8 cellular contexts compared by ENCODE assay signal in the genomic region with DNA sequence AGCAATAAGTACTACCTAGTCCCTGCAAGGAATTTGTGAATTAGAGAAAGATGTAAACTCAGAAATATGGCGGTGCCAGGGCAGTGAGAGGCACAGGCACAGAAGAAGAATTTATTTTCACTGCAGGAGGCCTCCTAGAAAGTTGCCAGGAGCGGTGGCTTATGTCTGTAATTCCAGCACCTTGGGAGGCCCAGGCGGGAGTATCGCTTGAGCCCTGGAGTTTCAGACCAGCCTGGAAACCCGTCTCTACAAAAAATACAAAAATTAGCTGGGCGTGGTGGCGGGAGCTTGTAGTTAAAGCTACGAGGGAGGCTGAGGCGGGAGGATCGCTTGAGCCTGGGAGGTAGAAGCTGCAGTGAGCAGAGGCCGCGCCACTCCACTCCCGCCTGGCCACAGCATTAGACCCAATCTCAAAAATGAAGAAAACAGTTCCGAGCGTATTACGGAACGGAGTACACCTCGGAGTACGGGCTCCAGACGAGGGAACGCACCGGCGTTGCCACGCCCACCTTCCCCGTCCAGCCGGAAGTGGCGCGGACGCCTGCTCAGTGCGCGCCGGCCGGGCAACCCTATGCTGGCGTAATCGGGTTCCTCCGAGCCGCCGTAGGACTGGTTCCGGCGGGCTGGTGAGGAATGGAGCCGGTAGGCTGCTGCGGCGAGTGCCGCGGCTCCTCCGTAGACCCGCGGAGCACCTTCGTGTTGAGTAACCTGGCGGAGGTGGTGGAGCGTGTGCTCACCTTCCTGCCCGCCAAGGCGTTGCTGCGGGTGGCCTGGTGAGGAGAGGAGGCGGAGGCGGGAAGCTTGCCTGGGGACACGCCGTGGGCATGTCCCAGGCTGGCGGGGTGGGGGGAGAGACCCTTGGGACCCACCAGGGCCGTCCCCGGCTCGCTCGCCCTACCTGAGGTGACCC. TPM values are rescaled to one million over a fixed set of nuclear protein-coding genes. Genes with fewer than 3 reads are reported as not detected.
DNase-seq lines count a peak whose midpoint lies in the region; ATAC-seq and TF ChIP-seq lines count a peak whose summit lies in the region.

A gene (plus strand): TSS at position 548 of the 910 bp plus-strand sequence. CDS start 86 bp downstream, at position 634.

- peak; percentile 81 for DNase-seq in DMS53 treated with DMSO at 0.1 percent for 48 hours (lab: John Stamatoyannopoulos, UW; ENCODE audit: unreplicated experiment)
- DNase-seq in Panc1 (ENCODE audit: low read depth, low spot score), result peak; percentile 67
- peak; percentile 95 to 96 for DNase-seq in activated T-cell treated with anti-CD3 and anti-CD28 coated beads, Interleukin-2, amount 50 U/mL, for 72 hours
- peak; percentile 95 for DNase-seq in esophagus muscularis mucosa (ENCODE audit: extremely low spot score)
- DNase-seq in myocyte (ENCODE audit: low read depth), result peak; percentile 91
- DNase-seq in stimulated activated CD8-positive, alpha-beta memory T cell treated with anti-CD3 and anti-CD28 coated beads, Interleukin-7, amount 100 ng/mL, for 4 hours (ENCODE audit: low read depth in 2 of 2), result peak; percentile 75 to 84

- peak within 1 kb of the TSS; percentile 93 to 99 for H3K4me3 Mint-ChIP-seq in activated T-cell treated with anti-CD3 and anti-CD28 coated beads, Interleukin-2, amount 50 U/mL, for 72 hours

- BruUV-seq in Panc1 (replicated peaks; lab: Mats Ljungman, UMichigan), result no TSS peak

- TF ChIP-seq EP300 in Ishikawa (IDR thresholded peaks at IDR 0.05; ENCODE audit: borderline replicate concordance) (0 out of 2 replicates have a peak, but pooled peaks have one; percentile 10), esophagus muscularis mucosa (IDR thresholded peaks at IDR 0.05) (no peak)

- no peak for TF ChIP-seq CTCF in Panc1 (IDR thresholded peaks at IDR 0.05)
- TF ChIP-seq CTCF in esophagus muscularis mucosa (IDR thresholded peaks at IDR 0.05), result no peak

- H3K27me3 ChIP-seq in Panc1 (ENCODE audit: control insufficient read depth, insufficient read depth, low read length) (no peaks in the 10 kb centered on the region), esophagus muscularis mucosa (no peaks in the 10 kb centered on the region)

- H3K4me1 Mint-ChIP-seq in activated T-cell treated with anti-CD3 and anti-CD28 coated beads, Interleukin-2, amount 50 U/mL, for 72 hours (ENCODE audit: low read depth), result peaks cover 49% of the 10 kb centered on the region

- no peaks in the 10 kb centered on the region for H3K27me3 Mint-ChIP-seq in activated T-cell treated with anti-CD3 and anti-CD28 coated beads, Interleukin-2, amount 50 U/mL, for 72 hours (ENCODE audit: low read depth)

- CTCF ChIA-PET in Panc1 (lab: Charles Lee), result interaction anchor here (0.7 kb wide), 1 partner anchor 83 kb away, joined by 5 read pairs; no protein-coding TSS in a partner anchor

- H3K36me3 ChIP-seq in Panc1 (ENCODE audit: control insufficient read depth, insufficient read depth, low read length), result peaks cover 22% of the 10 kb centered on the region
- H3K36me3 ChIP-seq in esophagus muscularis mucosa, result peaks cover 0 to 33% (median 10%) of the 10 kb centered on the region in 4 donors

- peak within 1 kb of the TSS; percentile 74 to 97 for H3K4me3 ChIP-seq in Panc1 (ENCODE audit: low read depth in 2 of 2, low read length in 2 of 2)
- H3K4me3 ChIP-seq in esophagus muscularis mucosa, result peak within 1 kb of the TSS; percentile 79 to 97 (median 90)

- TF ChIP-seq POLR2A in esophagus muscularis mucosa (IDR thresholded peaks at IDR 0.05; ENCODE audit: low read depth), result peak; percentile 44

- H3K9me3 ChIP-seq in Panc1 (ENCODE audit: control insufficient read depth, insufficient read depth, low read depth, low read length) (no peaks in the 10 kb centered on the region), esophagus muscularis mucosa (no peaks in the 10 kb centered on the region)

- no peaks in the 10 kb centered on the region for H3K9me3 Mint-ChIP-seq in activated T-cell treated with anti-CD3 and anti-CD28 coated beads, Interleukin-2, amount 50 U/mL, for 72 hours

- ATAC-seq in GM21619 (IDR thresholded peaks at IDR 0.05; ENCODE audit: unreplicated experiment) (peak; percentile 87), Panc1 (peak; percentile 99)
- ATAC-seq in activated T-cell treated with anti-CD3 and anti-CD28 coated beads, Interleukin-2, amount 50 U/mL, for 72 hours (replicated peaks in 1 of 2), result peak; percentile 97 to 98

- no peak for TF ChIP-seq RAD21 in Ishikawa (IDR thresholded peaks at IDR 0.05; ENCODE audit: low read depth)

- POLR2A ChIA-PET in Panc1 (lab: Charles Lee), result interaction anchor here (0.6 to 1.0 kb wide), 4 partner anchors 21 to 868 kb away, joined by 3 to 5 read pairs (median 4); no protein-coding TSS in a partner anchor

- WGBS in esophagus muscularis mucosa, result 5% methylated on average over 18 of the region's 63 CpGs

- in situ Hi-C loops in Panc1 (cut with HindIII; ENCODE audit: low pct_unique_long_range_greater_than_20kb, low sequenced_read_pairs), result no loop called here

- H3K4me1 ChIP-seq in Panc1 (ENCODE audit: control insufficient read depth, insufficient read depth, low read length) (peaks cover 31% of the 10 kb centered on the region), esophagus muscularis mucosa (peaks cover under 1 to 35% (median 28%) of the 10 kb centered on the region in 4 donors)

- H3K36me3 Mint-ChIP-seq in activated T-cell treated with anti-CD3 and anti-CD28 coated beads, Interleukin-2, amount 50 U/mL, for 72 hours (ENCODE audit: insufficient read depth in 2 of 2), result peaks cover 3 to 6% of the 10 kb centered on the region in 2 donors

- H3K27ac ChIP-seq in Panc1 (ENCODE audit: low read length) (peak within 1 kb of the TSS; percentile 97), esophagus muscularis mucosa (replicated peaks in 1 of 4) (peak within 1 kb of the TSS; percentile 81 to 87 (median 84))

- intact Hi-C loops in Panc1 (cut with micrococcal nuclease; ENCODE audit: unreplicated experiment), result no loop called here
- intact Hi-C loops in esophagus muscularis mucosa (cut with DNase I), result loop anchor here (5.0 kb wide), 1 partner anchor 61 kb away; a partner anchor contains a TSS

- H3K27ac Mint-ChIP-seq in activated T-cell treated with anti-CD3 and anti-CD28 coated beads, Interleukin-2, amount 50 U/mL, for 72 hours, result peak within 1 kb of the TSS; percentile 92

TF ChIP-seq in Ishikawa, 13 proteins besides CTCF, POLR2A, EP300 and RAD21:
- TF ChIP-seq TCF12 (IDR thresholded peaks at IDR 0.05; ENCODE audit: low read depth) (peak; percentile 53; the same call in 1 of the 2 replicates), NFIC (IDR thresholded peaks at IDR 0.05) (no peak), TAF1 (IDR thresholded peaks at IDR 0.05; ENCODE audit: low read depth) (peak; percentile 94), TEAD4 (IDR thresholded peaks at IDR 0.05) (no peak), CEBPB (IDR thresholded peaks at IDR 0.05) (0 out of 2 replicates have a peak, but pooled peaks have one; percentile 37), FOXM1 (IDR thresholded peaks at IDR 0.05; ENCODE audit: borderline replicate concordance, low read depth) (0 out of 2 replicates have a peak, but pooled peaks have one; percentile 1), YY1 (IDR thresholded peaks at IDR 0.05; ENCODE audit: low read depth) (peak; percentile 58), ZBTB7A (IDR thresholded peaks at IDR 0.05; ENCODE audit: low read depth) (peak; percentile 98), CREB1 (IDR thresholded peaks at IDR 0.05; ENCODE audit: low read depth) (0 out of 2 replicates have a peak, but pooled peaks have one; percentile 39), EGR1 (IDR thresholded peaks at IDR 0.05) (0 out of 2 replicates have a peak, but pooled peaks have one; percentile 7)
- TF ChIP-seq, protein P1, sequence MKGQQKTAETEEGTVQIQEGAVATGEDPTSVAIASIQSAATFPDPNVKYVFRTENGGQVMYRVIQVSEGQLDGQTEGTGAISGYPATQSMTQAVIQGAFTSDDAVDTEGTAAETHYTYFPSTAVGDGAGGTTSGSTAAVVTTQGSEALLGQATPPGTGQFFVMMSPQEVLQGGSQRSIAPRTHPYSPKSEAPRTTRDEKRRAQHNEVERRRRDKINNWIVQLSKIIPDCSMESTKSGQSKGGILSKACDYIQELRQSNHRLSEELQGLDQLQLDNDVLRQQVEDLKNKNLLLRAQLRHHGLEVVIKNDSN (IDR thresholded peaks at IDR 0.05), result no peak
- TF ChIP-seq, protein P2, sequence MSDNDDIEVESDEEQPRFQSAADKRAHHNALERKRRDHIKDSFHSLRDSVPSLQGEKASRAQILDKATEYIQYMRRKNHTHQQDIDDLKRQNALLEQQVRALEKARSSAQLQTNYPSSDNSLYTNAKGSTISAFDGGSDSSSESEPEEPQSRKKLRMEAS (IDR thresholded peaks at IDR 0.05), result peak; percentile 80
- TF ChIP-seq, protein P3, sequence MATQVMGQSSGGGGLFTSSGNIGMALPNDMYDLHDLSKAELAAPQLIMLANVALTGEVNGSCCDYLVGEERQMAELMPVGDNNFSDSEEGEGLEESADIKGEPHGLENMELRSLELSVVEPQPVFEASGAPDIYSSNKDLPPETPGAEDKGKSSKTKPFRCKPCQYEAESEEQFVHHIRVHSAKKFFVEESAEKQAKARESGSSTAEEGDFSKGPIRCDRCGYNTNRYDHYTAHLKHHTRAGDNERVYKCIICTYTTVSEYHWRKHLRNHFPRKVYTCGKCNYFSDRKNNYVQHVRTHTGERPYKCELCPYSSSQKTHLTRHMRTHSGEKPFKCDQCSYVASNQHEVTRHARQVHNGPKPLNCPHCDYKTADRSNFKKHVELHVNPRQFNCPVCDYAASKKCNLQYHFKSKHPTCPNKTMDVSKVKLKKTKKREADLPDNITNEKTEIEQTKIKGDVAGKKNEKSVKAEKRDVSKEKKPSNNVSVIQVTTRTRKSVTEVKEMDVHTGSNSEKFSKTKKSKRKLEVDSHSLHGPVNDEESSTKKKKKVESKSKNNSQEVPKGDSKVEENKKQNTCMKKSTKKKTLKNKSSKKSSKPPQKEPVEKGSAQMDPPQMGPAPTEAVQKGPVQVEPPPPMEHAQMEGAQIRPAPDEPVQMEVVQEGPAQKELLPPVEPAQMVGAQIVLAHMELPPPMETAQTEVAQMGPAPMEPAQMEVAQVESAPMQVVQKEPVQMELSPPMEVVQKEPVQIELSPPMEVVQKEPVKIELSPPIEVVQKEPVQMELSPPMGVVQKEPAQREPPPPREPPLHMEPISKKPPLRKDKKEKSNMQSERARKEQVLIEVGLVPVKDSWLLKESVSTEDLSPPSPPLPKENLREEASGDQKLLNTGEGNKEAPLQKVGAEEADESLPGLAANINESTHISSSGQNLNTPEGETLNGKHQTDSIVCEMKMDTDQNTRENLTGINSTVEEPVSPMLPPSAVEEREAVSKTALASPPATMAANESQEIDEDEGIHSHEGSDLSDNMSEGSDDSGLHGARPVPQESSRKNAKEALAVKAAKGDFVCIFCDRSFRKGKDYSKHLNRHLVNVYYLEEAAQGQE (IDR thresholded peaks at IDR 0.05; ENCODE audit: low read depth), result no peak

RNA-seq across cellular contexts. Expression of the gene that starts here (rescaled TPM):
- total RNA-seq in Panc1 (2021; ENCODE audit: unreplicated experiment), result 65.9 TPM
- polyA plus RNA-seq in Panc1 (2012; ENCODE audit: insufficient read length), result 65.8 TPM
- 10 to 100 TPM; 44.6 to 45.8 TPM for total RNA-seq in activated T-cell treated with anti-CD3 and anti-CD28 coated beads, Interleukin-2, amount 50 U/mL, for 72 hours
- 10 to 100 TPM; 10.4 to 23.8 (median 17.7) TPM for total RNA-seq in esophagus muscularis mucosa
- 25.1 and 34.4 TPM in 2 replicates for total RNA-seq in myocyte
- polyA plus RNA-seq in myocyte (2012), result 38.5 TPM

Comparison
In these comparisons a context has a peak if more than half of its experiments do, and no peak if none do; other contexts are left out.
1. Peak in every context shown above with its lines: DNase-seq, ATAC-seq, H3K4me3 ChIP-seq and H3K27ac ChIP-seq.